ENCODE assay signal across 7 cellular contexts in the genomic region with DNA sequence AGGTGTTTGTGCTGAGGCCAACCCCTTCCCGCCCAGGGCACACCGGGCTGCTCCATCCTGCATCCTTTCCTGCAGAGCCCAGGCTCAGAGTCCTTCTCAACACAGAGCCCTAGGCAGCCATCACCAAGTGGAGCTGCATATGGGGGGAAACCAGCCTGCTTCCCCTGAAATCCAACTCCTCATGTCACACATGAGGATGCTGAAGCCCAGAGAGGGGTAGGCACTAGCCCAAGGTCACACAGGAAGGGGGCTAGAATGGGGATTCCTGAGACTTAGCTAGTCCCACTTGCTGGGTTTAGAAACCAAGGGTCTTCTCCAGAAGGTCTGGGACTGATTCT. TPM values are rescaled to one million over a fixed set of nuclear protein-coding genes. Genes with fewer than 3 reads are reported as not detected.
DNase-seq lines count a peak whose midpoint lies in the region; ATAC-seq and TF ChIP-seq lines count a peak whose summit lies in the region.

No MANE protein-coding gene starts in this region.

- H3K9me3 ChIP-seq in SJSA1 (replicated peaks) (no peaks in the 10 kb centered on the region), fibroblast of lung (ENCODE audit: control insufficient read depth, insufficient read depth, low read depth, low read length) (no peaks in the 10 kb centered on the region), spleen (no peaks in the 10 kb centered on the region)

- H3K4me2 ChIP-seq in fibroblast of lung (ENCODE audit: extremely low read depth, insufficient read depth, low read length), result peak overlapping the region; percentile 59

- no peaks in the 10 kb centered on the region for H3K79me2 ChIP-seq in fibroblast of lung (ENCODE audit: control insufficient read depth, insufficient read depth, low read length)

- peak overlapping the region; percentile 54 for H3K27ac ChIP-seq in SJSA1
- H3K27ac ChIP-seq in fibroblast of lung (ENCODE audit: insufficient read depth, low read length), result peak overlapping the region; percentile 78
- H3K27ac ChIP-seq in spleen, result peak overlapping the region; percentile 71 to 99 (median 92)

- H3K27me3 ChIP-seq in SJSA1 (replicated peaks), result no peaks in the 10 kb centered on the region; the same call in 1 of the 2 replicates
- H3K27me3 ChIP-seq in fibroblast of lung (ENCODE audit: control insufficient read depth, insufficient read depth, low read length), result no peaks in the 10 kb centered on the region
- no peaks in the 10 kb centered on the region for H3K27me3 ChIP-seq in spleen (replicated peaks in 1 of 7)

- H4K20me1 ChIP-seq in fibroblast of lung (ENCODE audit: control insufficient read depth, extremely low read depth, insufficient read depth, low read length), result no peaks in the 10 kb centered on the region

- ATAC-seq in GM21723 (IDR thresholded peaks at IDR 0.05; ENCODE audit: unreplicated experiment) (peak; percentile 2), HG02870 (IDR thresholded peaks at IDR 0.05; ENCODE audit: unreplicated experiment) (no peak)

- no peak for TF ChIP-seq POLR2A in spleen (IDR thresholded peaks at IDR 0.05)

- H3K9ac ChIP-seq in fibroblast of lung (ENCODE audit: insufficient read depth, low read length), result no peak overlapping the region

- H3K4me1 ChIP-seq in SJSA1 (replicated peaks) (peaks cover 14% of the 10 kb centered on the region), fibroblast of lung (ENCODE audit: control insufficient read depth, extremely low read depth, insufficient read depth, low read length) (peaks cover 16% of the 10 kb centered on the region), spleen (peaks cover 46 to 100% (median 92%) of the 10 kb centered on the region in 6 donors)

- H3K4me3 ChIP-seq in SJSA1, result no peak overlapping the region
- H3K4me3 ChIP-seq in fibroblast of lung (replicated peaks in 1 of 4; ENCODE audit: control extremely low read depth in 1 of 4, insufficient read depth in 1 of 4, low read depth in 3 of 4, low read length in 4 of 4), result no peak overlapping the region
- H3K4me3 ChIP-seq in spleen, result peak overlapping the region in 2 of 8 donors; percentile 6 to 57

- intact Hi-C loops in spleen (cut with DNase I; ENCODE audit: low total_unique reads), result no loop called here

- H3K36me3 ChIP-seq in SJSA1 (no peaks in the 10 kb centered on the region), fibroblast of lung (ENCODE audit: control insufficient read depth, insufficient read depth, low read length) (no peaks in the 10 kb centered on the region), spleen (no peaks in the 10 kb centered on the region)

- no peak for DNase-seq in SJSA1 (ENCODE audit: low read depth in 1 of 2, low spot score in 2 of 2)
- no peak for DNase-seq in fibroblast of lung (ENCODE audit: low read depth in 2 of 2)
- DNase-seq in spleen, result no peak
- no peak for DNase-seq in NCI-H2029 (lab: John Stamatoyannopoulos, UW)
- DNase-seq in cerebellum (ENCODE audit: low spot score), result no peak

- TF ChIP-seq CTCF in fibroblast of lung (conservative IDR thresholded peaks at IDR 0.05 in 1 of 2, IDR thresholded peaks at IDR 0.05 in 1 of 2; ENCODE audit: low read depth in 1 of 2, low read length in 2 of 2) (no peak), spleen (IDR thresholded peaks at IDR 0.05 in 8 of 11, conservative IDR thresholded peaks at IDR 0.05 in 3 of 11) (no peak)

- WGBS in spleen, 5 donors, result 65 to 78% (median 70%) methylated on average over 2 of the region's 2 CpGs

- no peak overlapping the region for H2AFZ ChIP-seq in fibroblast of lung (ENCODE audit: low read length)

RNA-seq across cellular contexts. Expression of a gene that starts 5.5 kb away (rescaled TPM):
- total RNA-seq in SJSA1 (2014; rRNA removed; shearing (Covaris generic)), result 0.13 and 1.4 TPM in 2 replicates
- total RNA-seq in fibroblast of lung, result 23.9 and 24.8 TPM in 2 replicates
- 14.8 and 27.5 TPM in 2 replicates for polyA plus RNA-seq in fibroblast of lung
- polyA plus RNA-seq in fibroblast of lung (2012), result 20.5 and 37.0 TPM in 2 replicates
- polyA minus RNA-seq in fibroblast of lung (ENCODE audit: low replicate concordance), result 43.1 and 95.0 TPM in 2 replicates
- 100 to 1,000 TPM; 142 to 233 (median 183) TPM for total RNA-seq in spleen
- 10 to 100 TPM; 28.5 to 63.2 (median 36.8) TPM for polyA plus RNA-seq in spleen
- total RNA-seq in cerebellum, result 3.7 TPM
